Comparison of ENCODE assay signal across 21 cellular contexts in the genomic region with DNA sequence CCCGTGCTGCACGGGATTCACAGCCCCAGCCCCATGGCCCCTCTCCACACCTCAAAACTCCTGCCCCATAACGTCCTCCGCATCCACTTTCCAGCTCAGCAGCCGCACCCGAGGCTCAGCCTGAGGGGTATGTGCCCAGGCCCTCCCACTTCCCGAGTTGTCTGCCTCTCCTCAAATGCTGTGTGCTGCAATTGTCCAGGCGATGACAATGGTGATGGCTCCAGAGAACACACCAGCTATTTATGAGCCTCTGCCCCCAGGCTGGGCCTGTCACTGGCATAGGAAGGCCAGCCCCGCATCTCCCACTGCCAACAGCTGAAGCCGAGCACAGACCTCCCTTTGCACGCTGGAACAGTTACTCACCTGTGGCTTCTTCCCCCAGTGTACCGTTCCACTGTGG. TPM values are rescaled to one million over a fixed set of nuclear protein-coding genes. Genes with fewer than 3 reads are reported as not detected.
A peak's percentile ranks its signal among the peaks of the same experiment; 100 is the strongest.
DNase-seq lines count a peak whose midpoint lies in the region; ATAC-seq, FAIRE-seq and TF ChIP-seq lines count a peak whose summit lies in the region.
"Had no signal": no experiment of that assay in that cellular context is flagged by ENCODE, and none has a peak within 500 bp of the region (broad histone marks: within the 10 kb centered on the region; RNA-seq: fewer than 3 reads in every experiment).

No MANE protein-coding gene starts in this region.

- POLR2A ChIA-PET in naive thymus-derived CD8-positive, alpha-beta T cell (lab: Charles Lee): no interaction called here
- POLR2A ChIA-PET in HepG2 (lab: Yijun Ruan, JAX): no interaction called here

- no peak for TF ChIP-seq POLR2A in HepG2 (IDR thresholded peaks at IDR 0.05; ENCODE audit: insufficient read depth in 1 of 2, low read depth in 2 of 2, low read length in 2 of 2)

- no peak for TF ChIP-seq RAD21 in HepG2 (CRISPR knock-in tag; IDR thresholded peaks at IDR 0.05)

- H3K9me3 ChIP-seq in tibial artery: no peaks in the 10 kb centered on the region
- no peaks in the 10 kb centered on the region for H3K9me3 ChIP-seq in HAP-1
- H3K9me3 ChIP-seq in HepG2 (ENCODE audit: low read length): no peaks in the 10 kb centered on the region
- H3K9me3 ChIP-seq: SJCRH30, testis had no signal

- H3K4me1 Mint-ChIP-seq in neural crest cell: peaks cover 42% of the 10 kb centered on the region
- H3K4me1 Mint-ChIP-seq in naive thymus-derived CD8-positive, alpha-beta T cell: peaks cover 0 to 2% (median 0%) of the 10 kb centered on the region in 4 donors

- intact Hi-C loops in left cardiac atrium (cut with DNase I) (no loop called here), tibial artery (cut with DNase I; ENCODE audit: low total_unique reads) (no loop called here), HepG2 (cut with micrococcal nuclease; ENCODE audit: unreplicated experiment) (no loop called here)

- no peaks in the 10 kb centered on the region for H3K79me2 ChIP-seq in HepG2 (ENCODE audit: insufficient read depth, low read length)

- WGBS in HepG2 (ENCODE audit: low lambda C conversion rate): 24% methylated on average over 11 of the region's 12 CpGs

- H3K27ac ChIP-seq in cingulate gyrus (ENCODE audit: low read depth, low read length) (peak overlapping the region; percentile 98), tibial artery (peak overlapping the region; percentile 81 to 89), HepG2 (ENCODE audit: extremely low read length, insufficient read depth, low read length) (no peak overlapping the region)
- H3K27ac ChIP-seq: SJCRH30, testis had no signal

- H3K27ac Mint-ChIP-seq in neural crest cell (ENCODE audit: unreplicated experiment): peak overlapping the region; percentile 93
- H3K27ac Mint-ChIP-seq in naive thymus-derived CD8-positive, alpha-beta T cell: peak overlapping the region in 1 of 10 donors; percentile 28
- H3K27ac Mint-ChIP-seq: GM23338; IgD-negative memory B cell; T-helper 2 cell treated with Interferon-gamma antibody and Interleukin-4, amounts not matched to agents 5 μg/mL and 100 μg/mL, for 36 hours had no signal

- no peak overlapping the region for H3K9ac ChIP-seq in HepG2 (ENCODE audit: insufficient read depth, low read depth, low read length)

- DNase-seq in left cardiac atrium (no peak), neural crest cell (ENCODE audit: low read depth, low spot score) (peak; percentile 27), tibial artery (no peak), HAP-1 (ENCODE audit: low spot score in 2 of 2) (no peak), HepG2 (ENCODE audit: low spot score) (no peak)
- DNase-seq in naive thymus-derived CD8-positive, alpha-beta T cell: no peak
- DNase-seq: activated CD4-positive, CD25-positive, alpha-beta regulatory T cell; activated CD8-positive, alpha-beta memory T cell treated with anti-CD3 and anti-CD28 coated beads for 24 hours; central memory CD4-positive, alpha-beta T cell; mammary epithelial cell; NCI-H1930; NCI-H526 treated with DMSO at 0.1 percent for 48 hours; SJCRH30; testis had no signal

- no peak overlapping the region for H3K4me2 ChIP-seq in HepG2 (ENCODE audit: low read depth, low read length)
- H3K4me2 ChIP-seq: GM23338 had no signal

- no peak for TF ChIP-seq EP300 in HepG2 (IDR thresholded peaks at IDR 0.05; ENCODE audit: low read depth in 2 of 2, low read length in 2 of 2)
- TF ChIP-seq EP300 in HepG2 (CRISPR knock-in tag; IDR thresholded peaks at IDR 0.05; ENCODE audit: borderline replicate concordance): no peak

- H3K4me1 ChIP-seq in tibial artery (peaks cover 0 to 66% (median 36%) of the 10 kb centered on the region in 4 donors), HAP-1 (no peaks in the 10 kb centered on the region), HepG2 (ENCODE audit: insufficient read depth, low read length) (no peaks in the 10 kb centered on the region)

- peak overlapping the region; percentile 31 for H3K4me3 Mint-ChIP-seq in neural crest cell
- no peak overlapping the region for H3K4me3 Mint-ChIP-seq in naive thymus-derived CD8-positive, alpha-beta T cell
- H3K4me3 Mint-ChIP-seq: GM23338; IgD-negative memory B cell; T-helper 2 cell treated with Interferon-gamma antibody and Interleukin-4, amounts not matched to agents 5 μg/mL and 100 μg/mL, for 36 hours had no signal

- no peak overlapping the region for H2AFZ ChIP-seq in HepG2 (ENCODE audit: low read length)
- H2AFZ ChIP-seq: GM23338 had no signal

- H3K36me3 Mint-ChIP-seq in neural crest cell (ENCODE audit: low read depth): no peaks in the 10 kb centered on the region
- no peaks in the 10 kb centered on the region for H3K36me3 Mint-ChIP-seq in naive thymus-derived CD8-positive, alpha-beta T cell
- H3K36me3 Mint-ChIP-seq: IgD-negative memory B cell had no signal

- in situ Hi-C loops in HAP-1 (cut with MboI; ENCODE audit: low sequenced_read_pairs) (no loop called here), HepG2 (cut with HindIII; ENCODE audit: extremely low pct_ligation_motif_present, low pct_unique_long_range_greater_than_20kb) (no loop called here)

- H3K27me3 Mint-ChIP-seq in neural crest cell (ENCODE audit: low read depth): no peaks in the 10 kb centered on the region
- no peaks in the 10 kb centered on the region for H3K27me3 Mint-ChIP-seq in naive thymus-derived CD8-positive, alpha-beta T cell

- ATAC-seq in left cardiac atrium (peak; percentile 1 to 17), HepG2 (no peak)
- ATAC-seq in naive thymus-derived CD8-positive, alpha-beta T cell: no peak
- ATAC-seq: GM23338 had no signal

- no peaks in the 10 kb centered on the region for H3K9me3 Mint-ChIP-seq in neural crest cell
- H3K9me3 Mint-ChIP-seq in naive thymus-derived CD8-positive, alpha-beta T cell: no peaks in the 10 kb centered on the region
- H3K9me3 Mint-ChIP-seq: GM23338; IgD-negative memory B cell; T-helper 2 cell treated with Interferon-gamma antibody and Interleukin-4, amounts not matched to agents 5 μg/mL and 100 μg/mL, for 36 hours had no signal

- H4K20me1 ChIP-seq in HepG2 (ENCODE audit: insufficient read depth, low read length): no peaks in the 10 kb centered on the region

- TF ChIP-seq CTCF in neural crest cell (conservative IDR thresholded peaks at IDR 0.05) (no peak), tibial artery (IDR thresholded peaks at IDR 0.05) (no peak), HepG2 (CRISPR knock-in tag; IDR thresholded peaks at IDR 0.05) (no peak)

- H3K36me3 ChIP-seq in tibial artery: no peaks in the 10 kb centered on the region
- H3K36me3 ChIP-seq in HAP-1 (replicated peaks): no peaks in the 10 kb centered on the region
- no peaks in the 10 kb centered on the region for H3K36me3 ChIP-seq in HepG2 (replicated peaks in 1 of 2; ENCODE audit: control insufficient read depth in 1 of 2, insufficient read depth in 2 of 2, low read length in 2 of 2)
- H3K36me3 ChIP-seq: SJCRH30 had no signal

- no TSS peak for BruUV-seq in HepG2 (replicated peaks; lab: Mats Ljungman, UMichigan)

- H3K4me3 ChIP-seq in tibial artery: no peak overlapping the region
- no peak overlapping the region for H3K4me3 ChIP-seq in HAP-1
- H3K4me3 ChIP-seq in HepG2 (replicated peaks in 1 of 3; ENCODE audit: insufficient read depth in 1 of 3, low read depth in 2 of 3, low read length in 3 of 3): no peak overlapping the region
- H3K4me3 ChIP-seq: GM23338, SJCRH30, testis had no signal

- FAIRE-seq in HepG2 (lab: Jason Lieb, UNC): no peak
- FAIRE-seq: endometrium had no signal

- H3K27me3 ChIP-seq in tibial artery (no peaks in the 10 kb centered on the region), HAP-1 (ENCODE audit: low read depth) (no peaks in the 10 kb centered on the region), HepG2 (ENCODE audit: control insufficient read depth in 1 of 2, insufficient read depth in 2 of 2, low read length in 2 of 2) (peaks cover 18 to 78% of the 10 kb centered on the region in 2 experiments)
- H3K27me3 ChIP-seq: SJCRH30, testis had no signal

- CTCF ChIA-PET in HepG2 (lab: Yijun Ruan, JAX; ENCODE audit: low intra/inter-chr PET ratio, low total read pairs): no interaction called here

RNA-seq across cellular contexts. Expression of gene LDB3, which starts 2.4 kb away (rescaled TPM):
- total RNA-seq in left cardiac atrium (100 to 1,000 TPM; 585 to 779 TPM), neural crest cell (0.56 and 1.0 TPM in 2 replicates), HepG2 (2016; rRNA removed; fragmentation: Illumina TruSeq; extraction: Trizol) (not detected in 2 replicates)
- under 1 TPM; 0.08 to 0.29 TPM for total RNA-seq in naive thymus-derived CD8-positive, alpha-beta T cell
- not detected for polyA plus RNA-seq in naive thymus-derived CD8-positive, alpha-beta T cell
- total RNA-seq in HepG2 (2016; cell fraction: cytosol; rRNA removed; fragmentation: Illumina TruSeq; extraction: Trizol; ENCODE audit: low read depth): not detected in 2 replicates
- total RNA-seq in HepG2 (2016; cell fraction: insoluble cytoplasmic fraction; rRNA removed; fragmentation: Illumina TruSeq; extraction: Trizol): not detected in 2 replicates
- total RNA-seq in HepG2 (2016; cell fraction: membrane; rRNA removed; fragmentation: Illumina TruSeq; extraction: Trizol): not detected in 2 replicates
- total RNA-seq in HepG2 (2016; cell fraction: nucleus; rRNA removed; fragmentation: Illumina TruSeq; extraction: Trizol): not detected in 2 replicates
- polyA plus RNA-seq in HepG2 (2011; rRNA removed): not detected in 2 replicates
- not detected in 2 replicates for polyA plus RNA-seq in HepG2 (2011; cell fraction: cytosol; rRNA removed)
- not detected in 2 replicates for polyA plus RNA-seq in HepG2 (2011; cell fraction: nucleus; rRNA removed)
- not detected in 2 replicates for polyA plus RNA-seq in HepG2 (2012)
- not detected in 2 replicates for polyA plus RNA-seq in HepG2 (2016; cell fraction: cytosol; fragmentation: Illumina TruSeq; extraction: Trizol; ENCODE audit: low read depth)
- not detected in 2 replicates for polyA plus RNA-seq in HepG2 (2016; cell fraction: insoluble cytoplasmic fraction; fragmentation: Illumina TruSeq; extraction: Trizol; ENCODE audit: low read depth)
- not detected in 2 replicates for polyA plus RNA-seq in HepG2 (2016; cell fraction: membrane; fragmentation: Illumina TruSeq; extraction: Trizol; ENCODE audit: low read depth)
- not detected in 2 replicates for polyA plus RNA-seq in HepG2 (2016; cell fraction: nucleus; fragmentation: Illumina TruSeq; extraction: Trizol; ENCODE audit: insufficient read depth, low read depth)
- polyA minus RNA-seq in HepG2 (2011; rRNA and poly(A)+ RNA removed; ENCODE audit: low replicate concordance): 5.5 TPM in 1 of 2 replicates, not detected in the other
- not detected in 2 replicates for polyA minus RNA-seq in HepG2 (2011; cell fraction: cytosol; rRNA and poly(A)+ RNA removed)
- not detected in 2 replicates for polyA minus RNA-seq in HepG2 (2011; cell fraction: nucleus; rRNA and poly(A)+ RNA removed)
- total RNA-seq: mammary epithelial cell had no signal
- polyA plus RNA-seq: mammary epithelial cell had no signal

RNA-seq across cellular contexts. Expression of gene OPN4, which starts 11.5 kb away (rescaled TPM):
- total RNA-seq in left cardiac atrium: under 1 TPM; 0.12 to 0.18 TPM
- not detected in 2 replicates for total RNA-seq in neural crest cell
- not detected for total RNA-seq in naive thymus-derived CD8-positive, alpha-beta T cell
- polyA plus RNA-seq in naive thymus-derived CD8-positive, alpha-beta T cell: not detected
- not detected in 2 replicates for total RNA-seq in HepG2 (2016; rRNA removed; fragmentation: Illumina TruSeq; extraction: Trizol)
- total RNA-seq in HepG2 (2016; cell fraction: cytosol; rRNA removed; fragmentation: Illumina TruSeq; extraction: Trizol; ENCODE audit: low read depth): not detected in 2 replicates
- not detected in 2 replicates for total RNA-seq in HepG2 (2016; cell fraction: insoluble cytoplasmic fraction; rRNA removed; fragmentation: Illumina TruSeq; extraction: Trizol)
- total RNA-seq in HepG2 (2016; cell fraction: membrane; rRNA removed; fragmentation: Illumina TruSeq; extraction: Trizol): not detected in 2 replicates
- not detected in 2 replicates for total RNA-seq in HepG2 (2016; cell fraction: nucleus; rRNA removed; fragmentation: Illumina TruSeq; extraction: Trizol)
- not detected in 2 replicates for polyA plus RNA-seq in HepG2 (2011; rRNA removed)
- not detected in 2 replicates for polyA plus RNA-seq in HepG2 (2011; cell fraction: cytosol; rRNA removed)
- not detected in 2 replicates for polyA plus RNA-seq in HepG2 (2011; cell fraction: nucleus; rRNA removed)
- polyA plus RNA-seq in HepG2 (2012): not detected in 2 replicates
- not detected in 2 replicates for polyA plus RNA-seq in HepG2 (2016; cell fraction: cytosol; fragmentation: Illumina TruSeq; extraction: Trizol; ENCODE audit: low read depth)
- not detected in 2 replicates for polyA plus RNA-seq in HepG2 (2016; cell fraction: insoluble cytoplasmic fraction; fragmentation: Illumina TruSeq; extraction: Trizol; ENCODE audit: low read depth)
- not detected in 2 replicates for polyA plus RNA-seq in HepG2 (2016; cell fraction: membrane; fragmentation: Illumina TruSeq; extraction: Trizol; ENCODE audit: low read depth)
- not detected in 2 replicates for polyA plus RNA-seq in HepG2 (2016; cell fraction: nucleus; fragmentation: Illumina TruSeq; extraction: Trizol; ENCODE audit: insufficient read depth, low read depth)
- not detected in 2 replicates for polyA minus RNA-seq in HepG2 (2011; rRNA and poly(A)+ RNA removed; ENCODE audit: low replicate concordance)
- not detected in 2 replicates for polyA minus RNA-seq in HepG2 (2011; cell fraction: cytosol; rRNA and poly(A)+ RNA removed)
- not detected in 2 replicates for polyA minus RNA-seq in HepG2 (2011; cell fraction: nucleus; rRNA and poly(A)+ RNA removed)
- total RNA-seq: fibroblast of villous mesenchyme, GM23338, mammary epithelial cell, SJCRH30 had no signal
- polyA plus RNA-seq: BJ, GM23338, IgD-negative memory B cell, mammary epithelial cell had no signal

Comparison
In these comparisons a context has a peak if more than half of its experiments do, and no peak if none do; other contexts are left out.
1. ATAC-seq: peak in left cardiac atrium (2 of 2); none in naive thymus-derived CD8-positive, alpha-beta T cell (0 of 2) and HepG2 (single experiment).
2. RNA of gene LDB3, which starts 2.4 kb away (total RNA-seq): 585 to 779 TPM in left cardiac atrium; 0.56 to 1.0 TPM in neural crest cell, 0.08 to 0.29 TPM in naive thymus-derived CD8-positive, alpha-beta T cell and not detected in HepG2; every median in the first group is over 100 times any median in the second.